In the genomic region with DNA sequence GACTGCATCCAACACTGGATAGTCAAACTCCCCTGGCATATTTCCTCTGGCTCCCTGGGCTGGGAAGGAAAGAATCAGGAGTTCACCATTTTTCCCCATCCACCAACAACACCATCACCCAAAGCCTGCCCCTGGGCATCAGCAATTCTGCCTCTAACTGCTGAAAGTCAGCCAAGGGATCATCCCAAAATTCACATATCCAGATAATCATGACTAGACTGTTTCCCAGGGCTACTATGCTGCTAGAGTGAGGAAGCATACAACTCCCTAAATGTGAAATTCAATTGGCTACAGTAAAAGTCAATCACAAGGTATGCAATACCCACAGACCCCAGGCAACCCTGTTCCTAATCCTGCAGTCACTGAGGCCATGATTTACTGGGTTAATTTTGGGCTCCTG, we compare ENCODE assay signal across 1 cellular context.
TF ChIP-seq lines count a peak whose summit lies in the region.

No MANE protein-coding gene starts in this region.

TF ChIP-seq in WTC11, 78 proteins besides CTCF, POLR2A, EP300 and RAD21 (continued from another document):
- TF ChIP-seq, protein P1, sequence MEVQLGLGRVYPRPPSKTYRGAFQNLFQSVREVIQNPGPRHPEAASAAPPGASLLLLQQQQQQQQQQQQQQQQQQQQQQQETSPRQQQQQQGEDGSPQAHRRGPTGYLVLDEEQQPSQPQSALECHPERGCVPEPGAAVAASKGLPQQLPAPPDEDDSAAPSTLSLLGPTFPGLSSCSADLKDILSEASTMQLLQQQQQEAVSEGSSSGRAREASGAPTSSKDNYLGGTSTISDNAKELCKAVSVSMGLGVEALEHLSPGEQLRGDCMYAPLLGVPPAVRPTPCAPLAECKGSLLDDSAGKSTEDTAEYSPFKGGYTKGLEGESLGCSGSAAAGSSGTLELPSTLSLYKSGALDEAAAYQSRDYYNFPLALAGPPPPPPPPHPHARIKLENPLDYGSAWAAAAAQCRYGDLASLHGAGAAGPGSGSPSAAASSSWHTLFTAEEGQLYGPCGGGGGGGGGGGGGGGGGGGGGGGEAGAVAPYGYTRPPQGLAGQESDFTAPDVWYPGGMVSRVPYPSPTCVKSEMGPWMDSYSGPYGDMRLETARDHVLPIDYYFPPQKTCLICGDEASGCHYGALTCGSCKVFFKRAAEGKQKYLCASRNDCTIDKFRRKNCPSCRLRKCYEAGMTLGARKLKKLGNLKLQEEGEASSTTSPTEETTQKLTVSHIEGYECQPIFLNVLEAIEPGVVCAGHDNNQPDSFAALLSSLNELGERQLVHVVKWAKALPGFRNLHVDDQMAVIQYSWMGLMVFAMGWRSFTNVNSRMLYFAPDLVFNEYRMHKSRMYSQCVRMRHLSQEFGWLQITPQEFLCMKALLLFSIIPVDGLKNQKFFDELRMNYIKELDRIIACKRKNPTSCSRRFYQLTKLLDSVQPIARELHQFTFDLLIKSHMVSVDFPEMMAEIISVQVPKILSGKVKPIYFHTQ (CRISPR knock-in tag; IDR thresholded peaks at IDR 0.05): no peak
TF ChIP-seq in WTC11: peak in this region for 0.
